1 cellular context compared by ENCODE assay signal in the genomic region with DNA sequence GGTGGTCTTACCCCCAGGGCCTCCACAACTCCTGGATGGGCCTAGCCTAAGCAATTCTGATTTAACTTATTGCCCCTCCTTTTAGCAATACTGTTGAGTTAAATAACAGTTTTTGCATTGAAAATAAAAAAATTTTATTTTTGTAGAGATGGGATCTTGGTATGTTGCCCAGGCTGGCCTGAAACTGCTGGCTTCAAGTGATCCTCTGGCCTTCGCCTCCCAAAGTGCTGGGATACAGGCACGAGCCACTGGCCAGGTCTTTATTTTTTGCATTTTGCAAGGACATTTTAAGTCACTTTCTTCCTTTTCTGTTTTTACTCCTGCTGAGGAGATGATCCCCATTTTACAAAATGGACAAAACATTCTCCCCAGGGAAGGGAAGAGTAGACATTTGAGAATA.
TF ChIP-seq lines count a peak whose summit lies in the region.

No MANE protein-coding gene starts in this region.

TF ChIP-seq in K562, 482 proteins besides CTCF, POLR2A, EP300 and RAD21 (continued from another document and continues in another):
- TF ChIP-seq, protein P1, sequence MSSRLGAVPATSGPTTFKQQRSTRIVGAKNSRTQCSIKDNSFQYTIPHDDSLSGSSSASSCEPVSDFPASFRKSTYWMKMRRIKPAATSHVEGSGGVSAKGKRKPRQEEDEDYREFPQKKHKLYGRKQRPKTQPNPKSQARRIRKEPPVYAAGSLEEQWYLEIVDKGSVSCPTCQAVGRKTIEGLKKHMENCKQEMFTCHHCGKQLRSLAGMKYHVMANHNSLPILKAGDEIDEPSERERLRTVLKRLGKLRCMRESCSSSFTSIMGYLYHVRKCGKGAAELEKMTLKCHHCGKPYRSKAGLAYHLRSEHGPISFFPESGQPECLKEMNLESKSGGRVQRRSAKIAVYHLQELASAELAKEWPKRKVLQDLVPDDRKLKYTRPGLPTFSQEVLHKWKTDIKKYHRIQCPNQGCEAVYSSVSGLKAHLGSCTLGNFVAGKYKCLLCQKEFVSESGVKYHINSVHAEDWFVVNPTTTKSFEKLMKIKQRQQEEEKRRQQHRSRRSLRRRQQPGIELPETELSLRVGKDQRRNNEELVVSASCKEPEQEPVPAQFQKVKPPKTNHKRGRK (tag; IDR thresholded peaks at IDR 0.05): no peak
- TF ChIP-seq ZNF311 (CRISPR knock-in tag; IDR thresholded peaks at IDR 0.05) (no peak), HNRNPL (IDR thresholded peaks at IDR 0.05; ENCODE audit: low read depth, low read length) (no peak), FOSL1 (tag; conservative IDR thresholded peaks at IDR 0.05) (no peak), ZNF57 (CRISPR knock-in tag; IDR thresholded peaks at IDR 0.05) (no peak), TBL1XR1 (IDR thresholded peaks at IDR 0.05; ENCODE audit: low read length in 2 of 2) (no peak), POLR2AphosphoS5 (IDR thresholded peaks at IDR 0.05; ENCODE audit: control insufficient read depth, insufficient read depth, low read depth, low read length) (no peak), ZNF778 (CRISPR knock-in tag; IDR thresholded peaks at IDR 0.05) (no peak), NFE2L1 (tag; IDR thresholded peaks at IDR 0.05; ENCODE audit: borderline replicate concordance, low read depth) (no peak), TAL1 (IDR thresholded peaks at IDR 0.05) (no peak), FOXJ3 (CRISPR knock-in tag; IDR thresholded peaks at IDR 0.05) (no peak), MTF1 (CRISPR knock-in tag; IDR thresholded peaks at IDR 0.05; ENCODE audit: borderline replicate concordance) (no peak), RFX7 (CRISPR knock-in tag; IDR thresholded peaks at IDR 0.05) (no peak), GABPA (tag; conservative IDR thresholded peaks at IDR 0.05; ENCODE audit: low read depth) (0 out of 2 replicates have a peak, but pooled peaks have one; percentile 10), POLR2AphosphoS2 (IDR thresholded peaks at IDR 0.05; ENCODE audit: low read length) (no peak), GATAD2B (IDR thresholded peaks at IDR 0.05; ENCODE audit: borderline replicate concordance) (no peak), WHSC1 (IDR thresholded peaks at IDR 0.05; ENCODE audit: low read length) (no peak), PPARD (CRISPR knock-in tag; IDR thresholded peaks at IDR 0.05) (no peak), SNIP1 (IDR thresholded peaks at IDR 0.05; ENCODE audit: low read depth) (0 out of 2 replicates have a peak, but pooled peaks have one; percentile 15), ZNF217 (CRISPR knock-in tag; IDR thresholded peaks at IDR 0.05) (no peak), TAF9B (IDR thresholded peaks at IDR 0.05; ENCODE audit: partially characterized antibody) (peak; percentile 2), NR4A1 (CRISPR knock-in tag; IDR thresholded peaks at IDR 0.05) (no peak), NR4A1 (tag; IDR thresholded peaks at IDR 0.05) (no peak), DIDO1 (tag; IDR thresholded peaks at IDR 0.05; ENCODE audit: low read depth) (no peak), NR2F6 (CRISPR knock-in tag; IDR thresholded peaks at IDR 0.05) (no peak), TRIM24 (IDR thresholded peaks at IDR 0.05) (no peak), U2AF2 (optimal IDR thresholded peaks at IDR 0.05; ENCODE audit: low read depth, low read length) (no peak), ZNF224 (CRISPR knock-in tag; IDR thresholded peaks at IDR 0.05) (no peak), ZNF766 (CRISPR knock-in tag; conservative IDR thresholded peaks at IDR 0.05) (0 out of 2 replicates have a peak, but pooled peaks have one; percentile 46), ZBTB17 (CRISPR knock-in tag; IDR thresholded peaks at IDR 0.05) (no peak), FOXA1 (IDR thresholded peaks at IDR 0.05; ENCODE audit: borderline replicate concordance) (no peak), MAFK (IDR thresholded peaks at IDR 0.05; ENCODE audit: low read length) (no peak), MYBL2 (IDR thresholded peaks at IDR 0.05; ENCODE audit: low read depth) (no peak), MYBL2 (CRISPR knock-in tag; IDR thresholded peaks at IDR 0.05; ENCODE audit: borderline replicate concordance) (no peak), ELF4 (CRISPR knock-in tag; IDR thresholded peaks at IDR 0.05) (no peak), DMBX1 (CRISPR knock-in tag; IDR thresholded peaks at IDR 0.05; ENCODE audit: borderline replicate concordance) (no peak), KLF13 (tag; IDR thresholded peaks at IDR 0.05; ENCODE audit: borderline replicate concordance, low read depth) (no peak), SMARCA5 (IDR thresholded peaks at IDR 0.05) (peak; percentile 81), PML (IDR thresholded peaks at IDR 0.05; ENCODE audit: low read length) (0 out of 2 replicates have a peak, but pooled peaks have one; percentile 2), MYC (IDR thresholded peaks at IDR 0.05; ENCODE audit: low read depth, low read length) (no peak), MYC (CRISPR knock-in tag; IDR thresholded peaks at IDR 0.05; ENCODE audit: borderline replicate concordance, low read depth) (no peak)
- TF ChIP-seq, protein P2, sequence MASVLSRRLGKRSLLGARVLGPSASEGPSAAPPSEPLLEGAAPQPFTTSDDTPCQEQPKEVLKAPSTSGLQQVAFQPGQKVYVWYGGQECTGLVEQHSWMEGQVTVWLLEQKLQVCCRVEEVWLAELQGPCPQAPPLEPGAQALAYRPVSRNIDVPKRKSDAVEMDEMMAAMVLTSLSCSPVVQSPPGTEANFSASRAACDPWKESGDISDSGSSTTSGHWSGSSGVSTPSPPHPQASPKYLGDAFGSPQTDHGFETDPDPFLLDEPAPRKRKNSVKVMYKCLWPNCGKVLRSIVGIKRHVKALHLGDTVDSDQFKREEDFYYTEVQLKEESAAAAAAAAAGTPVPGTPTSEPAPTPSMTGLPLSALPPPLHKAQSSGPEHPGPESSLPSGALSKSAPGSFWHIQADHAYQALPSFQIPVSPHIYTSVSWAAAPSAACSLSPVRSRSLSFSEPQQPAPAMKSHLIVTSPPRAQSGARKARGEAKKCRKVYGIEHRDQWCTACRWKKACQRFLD (CRISPR knock-in tag; IDR thresholded peaks at IDR 0.05): no peak
- TF ChIP-seq, protein P3, sequence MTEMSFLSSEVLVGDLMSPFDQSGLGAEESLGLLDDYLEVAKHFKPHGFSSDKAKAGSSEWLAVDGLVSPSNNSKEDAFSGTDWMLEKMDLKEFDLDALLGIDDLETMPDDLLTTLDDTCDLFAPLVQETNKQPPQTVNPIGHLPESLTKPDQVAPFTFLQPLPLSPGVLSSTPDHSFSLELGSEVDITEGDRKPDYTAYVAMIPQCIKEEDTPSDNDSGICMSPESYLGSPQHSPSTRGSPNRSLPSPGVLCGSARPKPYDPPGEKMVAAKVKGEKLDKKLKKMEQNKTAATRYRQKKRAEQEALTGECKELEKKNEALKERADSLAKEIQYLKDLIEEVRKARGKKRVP (CRISPR knock-in tag; IDR thresholded peaks at IDR 0.05): no peak
- TF ChIP-seq, protein P4, sequence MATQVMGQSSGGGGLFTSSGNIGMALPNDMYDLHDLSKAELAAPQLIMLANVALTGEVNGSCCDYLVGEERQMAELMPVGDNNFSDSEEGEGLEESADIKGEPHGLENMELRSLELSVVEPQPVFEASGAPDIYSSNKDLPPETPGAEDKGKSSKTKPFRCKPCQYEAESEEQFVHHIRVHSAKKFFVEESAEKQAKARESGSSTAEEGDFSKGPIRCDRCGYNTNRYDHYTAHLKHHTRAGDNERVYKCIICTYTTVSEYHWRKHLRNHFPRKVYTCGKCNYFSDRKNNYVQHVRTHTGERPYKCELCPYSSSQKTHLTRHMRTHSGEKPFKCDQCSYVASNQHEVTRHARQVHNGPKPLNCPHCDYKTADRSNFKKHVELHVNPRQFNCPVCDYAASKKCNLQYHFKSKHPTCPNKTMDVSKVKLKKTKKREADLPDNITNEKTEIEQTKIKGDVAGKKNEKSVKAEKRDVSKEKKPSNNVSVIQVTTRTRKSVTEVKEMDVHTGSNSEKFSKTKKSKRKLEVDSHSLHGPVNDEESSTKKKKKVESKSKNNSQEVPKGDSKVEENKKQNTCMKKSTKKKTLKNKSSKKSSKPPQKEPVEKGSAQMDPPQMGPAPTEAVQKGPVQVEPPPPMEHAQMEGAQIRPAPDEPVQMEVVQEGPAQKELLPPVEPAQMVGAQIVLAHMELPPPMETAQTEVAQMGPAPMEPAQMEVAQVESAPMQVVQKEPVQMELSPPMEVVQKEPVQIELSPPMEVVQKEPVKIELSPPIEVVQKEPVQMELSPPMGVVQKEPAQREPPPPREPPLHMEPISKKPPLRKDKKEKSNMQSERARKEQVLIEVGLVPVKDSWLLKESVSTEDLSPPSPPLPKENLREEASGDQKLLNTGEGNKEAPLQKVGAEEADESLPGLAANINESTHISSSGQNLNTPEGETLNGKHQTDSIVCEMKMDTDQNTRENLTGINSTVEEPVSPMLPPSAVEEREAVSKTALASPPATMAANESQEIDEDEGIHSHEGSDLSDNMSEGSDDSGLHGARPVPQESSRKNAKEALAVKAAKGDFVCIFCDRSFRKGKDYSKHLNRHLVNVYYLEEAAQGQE (CRISPR knock-in tag; IDR thresholded peaks at IDR 0.05; ENCODE audit: low read depth): no peak
- TF ChIP-seq, protein P5, sequence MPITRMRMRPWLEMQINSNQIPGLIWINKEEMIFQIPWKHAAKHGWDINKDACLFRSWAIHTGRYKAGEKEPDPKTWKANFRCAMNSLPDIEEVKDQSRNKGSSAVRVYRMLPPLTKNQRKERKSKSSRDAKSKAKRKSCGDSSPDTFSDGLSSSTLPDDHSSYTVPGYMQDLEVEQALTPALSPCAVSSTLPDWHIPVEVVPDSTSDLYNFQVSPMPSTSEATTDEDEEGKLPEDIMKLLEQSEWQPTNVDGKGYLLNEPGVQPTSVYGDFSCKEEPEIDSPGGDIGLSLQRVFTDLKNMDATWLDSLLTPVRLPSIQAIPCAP (CRISPR knock-in tag; IDR thresholded peaks at IDR 0.05; ENCODE audit: borderline replicate concordance): no peak
- TF ChIP-seq, protein P6, sequence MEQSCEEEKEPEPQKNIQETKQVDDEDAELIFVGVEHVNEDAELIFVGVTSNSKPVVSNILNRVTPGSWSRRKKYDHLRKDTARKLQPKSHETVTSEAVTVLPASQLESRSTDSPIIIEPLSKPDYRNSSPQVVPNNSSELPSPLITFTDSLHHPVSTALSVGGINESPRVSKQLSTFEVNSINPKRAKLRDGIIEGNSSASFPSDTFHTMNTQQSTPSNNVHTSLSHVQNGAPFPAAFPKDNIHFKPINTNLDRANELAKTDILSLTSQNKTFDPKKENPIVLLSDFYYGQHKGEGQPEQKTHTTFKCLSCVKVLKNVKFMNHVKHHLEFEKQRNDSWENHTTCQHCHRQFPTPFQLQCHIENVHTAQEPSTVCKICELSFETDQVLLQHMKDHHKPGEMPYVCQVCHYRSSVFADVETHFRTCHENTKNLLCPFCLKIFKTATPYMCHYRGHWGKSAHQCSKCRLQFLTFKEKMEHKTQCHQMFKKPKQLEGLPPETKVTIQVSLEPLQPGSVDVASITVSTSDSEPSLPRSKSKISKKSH (CRISPR knock-in tag; IDR thresholded peaks at IDR 0.05): no peak
- TF ChIP-seq, protein P7, sequence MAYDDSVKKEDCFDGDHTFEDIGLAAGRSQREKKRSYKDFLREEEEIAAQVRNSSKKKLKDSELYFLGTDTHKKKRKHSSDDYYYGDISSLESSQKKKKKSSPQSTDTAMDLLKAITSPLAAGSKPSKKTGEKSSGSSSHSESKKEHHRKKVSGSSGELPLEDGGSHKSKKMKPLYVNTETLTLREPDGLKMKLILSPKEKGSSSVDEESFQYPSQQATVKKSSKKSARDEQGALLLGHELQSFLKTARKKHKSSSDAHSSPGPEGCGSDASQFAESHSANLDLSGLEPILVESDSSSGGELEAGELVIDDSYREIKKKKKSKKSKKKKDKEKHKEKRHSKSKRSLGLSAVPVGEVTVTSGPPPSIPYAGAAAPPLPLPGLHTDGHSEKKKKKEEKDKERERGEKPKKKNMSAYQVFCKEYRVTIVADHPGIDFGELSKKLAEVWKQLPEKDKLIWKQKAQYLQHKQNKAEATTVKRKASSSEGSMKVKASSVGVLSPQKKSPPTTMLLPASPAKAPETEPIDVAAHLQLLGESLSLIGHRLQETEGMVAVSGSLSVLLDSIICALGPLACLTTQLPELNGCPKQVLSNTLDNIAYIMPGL (CRISPR knock-in tag; IDR thresholded peaks at IDR 0.05): no peak
- TF ChIP-seq, protein P8, sequence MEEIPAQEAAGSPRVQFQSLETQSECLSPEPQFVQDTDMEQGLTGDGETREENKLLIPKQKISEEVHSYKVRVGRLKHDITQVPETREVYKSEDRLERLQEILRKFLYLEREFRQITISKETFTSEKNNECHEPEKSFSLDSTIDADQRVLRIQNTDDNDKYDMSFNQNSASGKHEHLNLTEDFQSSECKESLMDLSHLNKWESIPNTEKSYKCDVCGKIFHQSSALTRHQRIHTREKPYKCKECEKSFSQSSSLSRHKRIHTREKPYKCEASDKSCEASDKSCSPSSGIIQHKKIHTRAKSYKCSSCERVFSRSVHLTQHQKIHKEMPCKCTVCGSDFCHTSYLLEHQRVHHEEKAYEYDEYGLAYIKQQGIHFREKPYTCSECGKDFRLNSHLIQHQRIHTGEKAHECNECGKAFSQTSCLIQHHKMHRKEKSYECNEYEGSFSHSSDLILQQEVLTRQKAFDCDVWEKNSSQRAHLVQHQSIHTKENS (CRISPR knock-in tag; IDR thresholded peaks at IDR 0.05): no peak
- TF ChIP-seq, protein P9, sequence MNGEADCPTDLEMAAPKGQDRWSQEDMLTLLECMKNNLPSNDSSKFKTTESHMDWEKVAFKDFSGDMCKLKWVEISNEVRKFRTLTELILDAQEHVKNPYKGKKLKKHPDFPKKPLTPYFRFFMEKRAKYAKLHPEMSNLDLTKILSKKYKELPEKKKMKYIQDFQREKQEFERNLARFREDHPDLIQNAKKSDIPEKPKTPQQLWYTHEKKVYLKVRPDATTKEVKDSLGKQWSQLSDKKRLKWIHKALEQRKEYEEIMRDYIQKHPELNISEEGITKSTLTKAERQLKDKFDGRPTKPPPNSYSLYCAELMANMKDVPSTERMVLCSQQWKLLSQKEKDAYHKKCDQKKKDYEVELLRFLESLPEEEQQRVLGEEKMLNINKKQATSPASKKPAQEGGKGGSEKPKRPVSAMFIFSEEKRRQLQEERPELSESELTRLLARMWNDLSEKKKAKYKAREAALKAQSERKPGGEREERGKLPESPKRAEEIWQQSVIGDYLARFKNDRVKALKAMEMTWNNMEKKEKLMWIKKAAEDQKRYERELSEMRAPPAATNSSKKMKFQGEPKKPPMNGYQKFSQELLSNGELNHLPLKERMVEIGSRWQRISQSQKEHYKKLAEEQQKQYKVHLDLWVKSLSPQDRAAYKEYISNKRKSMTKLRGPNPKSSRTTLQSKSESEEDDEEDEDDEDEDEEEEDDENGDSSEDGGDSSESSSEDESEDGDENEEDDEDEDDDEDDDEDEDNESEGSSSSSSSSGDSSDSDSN (IDR thresholded peaks at IDR 0.05; ENCODE audit: borderline replicate concordance in 1 of 2, low read depth in 2 of 2, low read length in 2 of 2): 0 out of 4 replicates have a peak, but pooled peaks of 1 of the 2 experiments have one; percentile 14
